In genomic region chr14:32703246-32703645, GRCh38 we compare ENCODE assay signal across 11 cellular contexts.
DNase-seq lines count a peak whose midpoint lies in the region; ATAC-seq and TF ChIP-seq lines count a peak whose summit lies in the region.
"Had no signal": no experiment of that assay in that cellular context is flagged by ENCODE, and none has a peak within 500 bp of the region (broad histone marks: within the 10 kb centered on the region; RNA-seq: fewer than 3 reads in every experiment).

No MANE protein-coding gene starts in this region.

- peak overlapping the region; percentile 71 for H3K27ac ChIP-seq in substantia nigra (ENCODE audit: low read depth, low read length, poor library complexity, severe bottlenecking)

- no peaks in the 10 kb centered on the region for H3K27me3 Mint-ChIP-seq in WTC11 (ENCODE audit: low read depth)
- peaks cover 3% of the 10 kb centered on the region for H3K27me3 Mint-ChIP-seq in activated CD4-positive, alpha-beta T cell treated with anti-CD3 and anti-CD28 coated beads, Interleukin-2, amount 10 ng/mL, durations not matched to agents 7 days and 5 days

- H3K4me3 ChIP-seq in fibroblast of mammary gland (ENCODE audit: control insufficient read depth, low read depth, low read length): no peak overlapping the region

- H3K4me3 Mint-ChIP-seq in WTC11: no peak overlapping the region
- no peak overlapping the region for H3K4me3 Mint-ChIP-seq in activated CD4-positive, alpha-beta T cell treated with anti-CD3 and anti-CD28 coated beads, Interleukin-2, amount 10 ng/mL, durations not matched to agents 7 days and 5 days

- peaks cover 15% of the 10 kb centered on the region for H3K4me1 Mint-ChIP-seq in WTC11
- H3K4me1 Mint-ChIP-seq in activated CD4-positive, alpha-beta T cell treated with anti-CD3 and anti-CD28 coated beads, Interleukin-2, amount 10 ng/mL, durations not matched to agents 7 days and 5 days: no peaks in the 10 kb centered on the region

- ATAC-seq in WTC11: no peak
- ATAC-seq in HG03025 (IDR thresholded peaks at IDR 0.05; ENCODE audit: low FRiP score, unreplicated experiment): no peak
- no peak for ATAC-seq in stimulated activated naive CD8-positive, alpha-beta T cell treated with anti-CD3 and anti-CD28 coated beads, Interleukin-15, Interleukin-2, amounts not matched to agents 100 U/mL and 50 U/mL, for 24 hours

- POLR2A ChIA-PET in WTC11 (lab: Charles Lee): no interaction called here
- POLR2A ChIA-PET in activated CD4-positive, alpha-beta T cell treated with anti-CD3 and anti-CD28 coated beads, Interleukin-2, amount 10 ng/mL, durations not matched to agents 7 days and 5 days (lab: Charles Lee): no interaction called here

- DNase-seq in WTC11 (ENCODE audit: low spot score) (no peak), fibroblast of mammary gland (ENCODE audit: low read depth) (peak; percentile 43), midbrain (lab: John Stamatoyannopoulos, UW) (peak; percentile 62), substantia nigra (lab: John Stamatoyannopoulos, UW) (peak in 1 of 49 donors; percentile 46), GM13977 (ENCODE audit: low spot score) (no peak)
- DNase-seq in activated CD4-positive, alpha-beta T cell treated with anti-CD3 and anti-CD28 coated beads, Interleukin-2, amount 10 ng/mL, durations not matched to agents 7 days and 5 days: no peak
- no peak for DNase-seq in stimulated activated naive CD8-positive, alpha-beta T cell treated with anti-CD3 and anti-CD28 coated beads, Interleukin-15, Interleukin-2, amounts not matched to agents 100 U/mL and 50 U/mL, for 24 hours
- DNase-seq: cerebellar nuclear complex, DMS153, NCI-H774 had no signal

- in situ Hi-C loops in GM13977 (cut with MboI; ENCODE audit: low pct_unique_long_range_greater_than_20kb, low sequenced_read_pairs, unreplicated experiment): loop anchor here (25.0 kb wide), 1 partner anchor 1084 kb away; no protein-coding TSS in a partner anchor

- H3K9me3 Mint-ChIP-seq in WTC11: peaks cover 8% of the 10 kb centered on the region
- H3K9me3 Mint-ChIP-seq in activated CD4-positive, alpha-beta T cell treated with anti-CD3 and anti-CD28 coated beads, Interleukin-2, amount 10 ng/mL, durations not matched to agents 7 days and 5 days: no peaks in the 10 kb centered on the region

- no peak for TF ChIP-seq CTCF in WTC11 (IDR thresholded peaks at IDR 0.05)
- no peak for TF ChIP-seq CTCF in fibroblast of mammary gland (conservative IDR thresholded peaks at IDR 0.05; ENCODE audit: control insufficient read depth, insufficient read depth, low read depth, low read length)
- no peak for TF ChIP-seq CTCF in GM13977 (IDR thresholded peaks at IDR 0.05; ENCODE audit: extremely low read depth, insufficient read depth, missing control alignments)

- peak overlapping the region; percentile 74; the same call in 1 of the 2 replicates for H3K27ac Mint-ChIP-seq in WTC11
- H3K27ac Mint-ChIP-seq in activated CD4-positive, alpha-beta T cell treated with anti-CD3 and anti-CD28 coated beads, Interleukin-2, amount 10 ng/mL, durations not matched to agents 7 days and 5 days: no peak overlapping the region

- H3K36me3 Mint-ChIP-seq in WTC11: no peaks in the 10 kb centered on the region; the same call in 1 of the 2 replicates
- no peaks in the 10 kb centered on the region for H3K36me3 Mint-ChIP-seq in activated CD4-positive, alpha-beta T cell treated with anti-CD3 and anti-CD28 coated beads, Interleukin-2, amount 10 ng/mL, durations not matched to agents 7 days and 5 days (ENCODE audit: low read depth)

- CTCF ChIA-PET in WTC11 (lab: Charles Lee): interaction anchor here (2.0 kb wide), 1 partner anchor 1598 kb away, joined by 4 read pairs; no protein-coding TSS in a partner anchor
- CTCF ChIA-PET in activated CD4-positive, alpha-beta T cell treated with anti-CD3 and anti-CD28 coated beads, Interleukin-2, amount 10 ng/mL, durations not matched to agents 7 days and 5 days (lab: Charles Lee): interaction anchor here (0.6 kb wide), 1 partner anchor 973 kb away, joined by 3 read pairs; no protein-coding TSS in a partner anchor

TF ChIP-seq in WTC11, 78 proteins besides CTCF, POLR2A, EP300 and RAD21:
- no peak for TF ChIP-seq RELA (CRISPR knock-in tag; IDR thresholded peaks at IDR 0.05; ENCODE audit: borderline replicate concordance)
- TF ChIP-seq ZNF416 (CRISPR knock-in tag; IDR thresholded peaks at IDR 0.05): no peak
- TF ChIP-seq ZNF317 (CRISPR knock-in tag; IDR thresholded peaks at IDR 0.05; ENCODE audit: borderline replicate concordance, low read depth): no peak
- no peak for TF ChIP-seq JAZF1 (CRISPR knock-in tag; IDR thresholded peaks at IDR 0.05)
- no peak for TF ChIP-seq ATF1 (CRISPR knock-in tag; IDR thresholded peaks at IDR 0.05)
- TF ChIP-seq CBFB (CRISPR knock-in tag; IDR thresholded peaks at IDR 0.05; ENCODE audit: low read depth): no peak
- TF ChIP-seq HMGA2 (CRISPR knock-in tag; IDR thresholded peaks at IDR 0.05): no peak
- no peak for TF ChIP-seq ZNF121 (CRISPR knock-in tag; IDR thresholded peaks at IDR 0.05)
- TF ChIP-seq SMAD3 (CRISPR knock-in tag; IDR thresholded peaks at IDR 0.05; ENCODE audit: borderline replicate concordance): no peak
- TF ChIP-seq CREB1 (CRISPR knock-in tag; IDR thresholded peaks at IDR 0.05): no peak
- no peak for TF ChIP-seq FOXP1 (CRISPR knock-in tag; IDR thresholded peaks at IDR 0.05; ENCODE audit: borderline replicate concordance)
- TF ChIP-seq ZNF671 (CRISPR knock-in tag; IDR thresholded peaks at IDR 0.05): no peak
- no peak for TF ChIP-seq NFE2L1 (CRISPR knock-in tag; IDR thresholded peaks at IDR 0.05)
- no peak for TF ChIP-seq IRF1 (CRISPR knock-in tag; IDR thresholded peaks at IDR 0.05)

Comparison
In these comparisons a context has a peak if more than half of its experiments do, and no peak if none do; other contexts are left out.
1. DNase-seq: peak in fibroblast of mammary gland (single experiment) and midbrain (single experiment); none in WTC11 (single experiment), activated CD4-positive, alpha-beta T cell treated with anti-CD3 and anti-CD28 coated beads, Interleukin-2, amount 10 ng/mL, durations not matched to agents 7 days and 5 days (single experiment), GM13977 (single experiment) and stimulated activated naive CD8-positive, alpha-beta T cell treated with anti-CD3 and anti-CD28 coated beads, Interleukin-15, Interleukin-2, amounts not matched to agents 100 U/mL and 50 U/mL, for 24 hours (single experiment).